15 cellular contexts compared by ENCODE assay signal in the genomic region with DNA sequence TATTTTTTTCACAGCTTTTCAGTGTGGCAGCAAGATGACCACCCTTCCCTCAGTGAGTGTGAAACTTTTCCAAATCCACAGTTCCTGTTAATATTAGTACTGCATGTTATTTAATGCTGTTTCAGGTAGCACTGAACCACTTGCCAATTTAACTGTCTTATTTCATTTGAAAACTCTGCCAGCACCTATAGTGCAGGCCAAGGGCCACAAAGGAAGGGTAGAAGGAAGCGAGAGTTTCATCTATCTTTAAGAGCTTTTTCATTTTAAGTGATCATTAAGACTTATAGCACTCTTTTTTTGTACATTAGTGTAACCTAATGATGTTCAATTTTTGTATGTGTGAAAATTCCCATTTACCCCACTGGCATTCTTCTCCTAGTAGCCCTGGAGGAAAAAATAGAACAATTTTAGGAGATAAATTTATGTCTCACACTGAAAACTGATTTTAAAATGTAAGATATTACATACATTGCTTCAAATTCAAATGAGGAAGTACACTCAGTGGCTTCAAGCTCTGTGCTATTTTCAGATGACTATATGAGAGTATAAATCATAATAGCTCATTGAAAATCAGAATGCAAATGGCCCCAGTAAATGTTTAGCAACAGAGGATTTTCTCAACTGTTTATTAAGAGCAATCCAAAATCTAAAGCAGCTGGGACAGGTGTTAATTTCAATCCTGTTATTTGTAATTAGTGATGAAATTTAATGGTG.
A peak's percentile ranks its signal among the peaks of the same experiment; 100 is the strongest.
DNase-seq lines count a peak whose midpoint lies in the region; ATAC-seq lines count a peak whose summit lies in the region.
"Had no signal": no experiment of that assay in that cellular context is flagged by ENCODE, and none has a peak within 500 bp of the region (broad histone marks: within the 10 kb centered on the region; RNA-seq: fewer than 3 reads in every experiment).

No MANE protein-coding gene starts in this region.

- no peak overlapping the region for H3K4me3 Mint-ChIP-seq in naive thymus-derived CD8-positive, alpha-beta T cell
- H3K4me3 Mint-ChIP-seq: activated T-cell treated with anti-CD3 and anti-CD28 coated beads, Interleukin-2, amount 50 U/mL, for 24 hours; central memory CD8-positive, alpha-beta T cell; nephron had no signal

- no peak overlapping the region for H3K27ac Mint-ChIP-seq in naive thymus-derived CD8-positive, alpha-beta T cell
- H3K27ac Mint-ChIP-seq: activated T-cell treated with anti-CD3 and anti-CD28 coated beads, Interleukin-2, amount 50 U/mL, for 24 hours; nephron had no signal

- ATAC-seq in GM18867 (IDR thresholded peaks at IDR 0.05; ENCODE audit: unreplicated experiment) (peak; percentile 54), GM21447 (IDR thresholded peaks at IDR 0.05; ENCODE audit: unreplicated experiment) (peak; percentile 62), HG03064 (IDR thresholded peaks at IDR 0.05; ENCODE audit: low read depth, unreplicated experiment) (peak; percentile 58), HG02970 (IDR thresholded peaks at IDR 0.05; ENCODE audit: low FRiP score, unreplicated experiment) (no peak)
- ATAC-seq in naive thymus-derived CD8-positive, alpha-beta T cell, result no peak
- ATAC-seq: foreskin keratinocyte had no signal

- no peaks in the 10 kb centered on the region for H3K36me3 Mint-ChIP-seq in naive thymus-derived CD8-positive, alpha-beta T cell

- DNase-seq in OCI-M1 (lab: John Stamatoyannopoulos, UW), result peak; percentile 96
- no peak for DNase-seq in naive thymus-derived CD8-positive, alpha-beta T cell
- no peak for DNase-seq in NCI-H1436 treated with DMSO at 0.1 percent for 48 hours (lab: John Stamatoyannopoulos, UW)
- DNase-seq in effector CD8-positive, alpha-beta T cell (lab: John Stamatoyannopoulos, UW), result no peak
- DNase-seq: activated CD4-positive, alpha-beta T cell treated with anti-CD3 and anti-CD28 coated beads, Interleukin-2, amount 50 U/mL, for 1 hour; activated T-cell treated with anti-CD3 and anti-CD28 coated beads, Interleukin-2, amount 50 U/mL, for 24 hours; foreskin keratinocyte; SHP77 treated with DMSO at 0.1 percent for 48 hours; T1000 had no signal

- POLR2A ChIA-PET in naive thymus-derived CD8-positive, alpha-beta T cell (lab: Charles Lee), result no interaction called here

- H3K27me3 Mint-ChIP-seq in naive thymus-derived CD8-positive, alpha-beta T cell, result no peaks in the 10 kb centered on the region
- H3K27me3 Mint-ChIP-seq: activated T-cell treated with anti-CD3 and anti-CD28 coated beads, Interleukin-2, amount 50 U/mL, for 24 hours; central memory CD8-positive, alpha-beta T cell had no signal

- no peaks in the 10 kb centered on the region for H3K4me1 Mint-ChIP-seq in naive thymus-derived CD8-positive, alpha-beta T cell
- H3K4me1 Mint-ChIP-seq: central memory CD8-positive, alpha-beta T cell had no signal

- H3K9me3 Mint-ChIP-seq in naive thymus-derived CD8-positive, alpha-beta T cell, result peaks cover 0 to 2% (median 0%) of the 10 kb centered on the region in 9 donors
- H3K9me3 Mint-ChIP-seq: activated T-cell treated with anti-CD3 and anti-CD28 coated beads, Interleukin-2, amount 50 U/mL, for 24 hours; nephron had no signal

Comparison
In these comparisons a context has a peak if more than half of its experiments do, and no peak if none do; other contexts are left out.
1. ATAC-seq: peak in GM18867 (single experiment), GM21447 (single experiment) and HG03064 (single experiment); none in HG02970 (single experiment) and naive thymus-derived CD8-positive, alpha-beta T cell (0 of 2).